8 cellular contexts compared by ENCODE assay signal in the genomic region with DNA sequence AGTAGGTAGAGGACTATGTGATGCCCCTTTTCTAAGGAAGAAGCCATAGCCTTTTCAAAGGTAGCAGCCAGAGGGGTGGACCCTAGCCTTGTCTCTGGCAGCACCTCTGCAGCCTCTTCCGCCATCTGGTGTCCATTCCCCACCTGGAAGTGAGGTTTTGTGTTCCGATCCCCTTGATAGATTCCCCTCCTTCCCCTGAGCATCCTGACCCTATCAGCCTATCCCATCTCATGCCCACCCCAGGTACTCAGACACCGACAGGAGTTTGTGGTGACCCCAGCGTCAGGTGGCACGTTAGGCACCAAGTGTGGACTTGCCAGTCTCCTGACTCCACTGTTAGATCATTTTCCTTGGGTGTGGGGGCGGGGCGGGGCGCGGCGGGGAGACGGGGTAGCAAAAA. TPM values are rescaled to one million over a fixed set of nuclear protein-coding genes. Genes with fewer than 3 reads are reported as not detected.
DNase-seq lines count a peak whose midpoint lies in the region; ATAC-seq and TF ChIP-seq lines count a peak whose summit lies in the region.

No MANE protein-coding gene starts in this region.

- peak overlapping the region; percentile 20 to 37 for H3K9ac ChIP-seq in duodenal mucosa (ENCODE audit: low read depth in 1 of 2, low read length in 2 of 2)

- peaks cover 77% of the 10 kb centered on the region for H3K4me1 Mint-ChIP-seq in nephron progenitor cell

- peak overlapping the region; percentile 94 for H3K27ac Mint-ChIP-seq in nephron progenitor cell

- ATAC-seq in Panc1: no peak
- ATAC-seq in HG03342 (IDR thresholded peaks at IDR 0.05; ENCODE audit: unreplicated experiment): no peak
- no peak for ATAC-seq in sciatic nerve

- peaks cover 18% of the 10 kb centered on the region for H3K27me3 Mint-ChIP-seq in nephron progenitor cell (ENCODE audit: low read depth, poor library complexity)

- H3K4me3 Mint-ChIP-seq in nephron progenitor cell: peak overlapping the region; percentile 97

- BruUV-seq in Panc1 (replicated peaks; lab: Mats Ljungman, UMichigan): no TSS peak

- peak; percentile 23 for TF ChIP-seq CTCF in AG09319 (IDR thresholded peaks at IDR 0.05; ENCODE audit: low read depth, low read length)
- 0 out of 2 replicates have a peak, but pooled peaks have one; percentile 8 for TF ChIP-seq CTCF in GM12874 (IDR thresholded peaks at IDR 0.05; ENCODE audit: insufficient read depth, low read depth, low read length)
- peak; percentile 85 for TF ChIP-seq CTCF in Panc1 (IDR thresholded peaks at IDR 0.05)
- TF ChIP-seq CTCF in nephron progenitor cell (IDR thresholded peaks at IDR 0.05): peak; percentile 23

- H3K9me3 Mint-ChIP-seq in nephron progenitor cell: no peaks in the 10 kb centered on the region

- H3K4me3 ChIP-seq in Panc1 (ENCODE audit: low read depth in 2 of 2, low read length in 2 of 2) (peak overlapping the region; percentile 82 to 93), duodenal mucosa (ENCODE audit: low read depth in 1 of 2, low read length in 2 of 2) (peak overlapping the region; percentile 83 to 94)

- H3K4me1 ChIP-seq in Panc1 (ENCODE audit: control insufficient read depth, insufficient read depth, low read length): peaks cover 33% of the 10 kb centered on the region
- H3K4me1 ChIP-seq in duodenal mucosa (ENCODE audit: control insufficient read depth in 1 of 2, insufficient read depth in 2 of 2, low read length in 2 of 2): peaks cover 51 to 67% of the 10 kb centered on the region in 2 donors

- H3K27ac ChIP-seq in Panc1 (ENCODE audit: low read length): peak overlapping the region; percentile 88
- H3K27ac ChIP-seq in duodenal mucosa (ENCODE audit: low read depth, low read length): peak overlapping the region; percentile 50

- no peaks in the 10 kb centered on the region for H3K27me3 ChIP-seq in Panc1 (ENCODE audit: control insufficient read depth, insufficient read depth, low read length)
- no peaks in the 10 kb centered on the region for H3K27me3 ChIP-seq in duodenal mucosa (ENCODE audit: control insufficient read depth in 1 of 2, insufficient read depth in 2 of 2, low read length in 2 of 2)

- intact Hi-C loops in Panc1 (cut with micrococcal nuclease; ENCODE audit: unreplicated experiment): loop anchor here (1.0 kb wide), 1 partner anchor 31 kb away; no protein-coding TSS in a partner anchor
- intact Hi-C loops in sciatic nerve (cut with DNase I): loop anchor here (5.0 kb wide), 1 partner anchor 35 kb away; no protein-coding TSS in a partner anchor

- in situ Hi-C loops in Panc1 (cut with HindIII; ENCODE audit: low pct_unique_long_range_greater_than_20kb, low sequenced_read_pairs): no loop called here

- H3K36me3 ChIP-seq in Panc1 (ENCODE audit: control insufficient read depth, insufficient read depth, low read length) (no peaks in the 10 kb centered on the region; the same call in 1 of the 2 replicates), duodenal mucosa (ENCODE audit: control insufficient read depth in 1 of 2, insufficient read depth in 2 of 2, low read length in 2 of 2) (no peaks in the 10 kb centered on the region)

- CTCF ChIA-PET in Panc1 (lab: Charles Lee): interaction anchor here (0.6 to 2.6 kb wide), 8 partner anchors 10 to 63 kb away, joined by 3 to 18 read pairs (median 5); a partner anchor contains a TSS

- DNase-seq in AG09319 (ENCODE audit: extremely low read depth, low read depth) (no peak), Panc1 (ENCODE audit: low read depth, low spot score) (no peak), nephron progenitor cell (no peak), sciatic nerve (ENCODE audit: low spot score) (no peak), SKM-1 treated with dmso at 0.1 percent for 144 hours (lab: John Stamatoyannopoulos, UW; ENCODE audit: unreplicated experiment) (no peak)

- no peaks in the 10 kb centered on the region for H3K9me3 ChIP-seq in Panc1 (ENCODE audit: control insufficient read depth, insufficient read depth, low read depth, low read length)
- H3K9me3 ChIP-seq in duodenal mucosa (ENCODE audit: control insufficient read depth in 1 of 2, low read length in 2 of 2): no peaks in the 10 kb centered on the region

- POLR2A ChIA-PET in Panc1 (lab: Charles Lee): interaction anchor here (0.6 to 1.5 kb wide), 3 partner anchors 9 to 74 kb away, joined by 5 to 7 read pairs (median 6); a partner anchor contains a TSS

- no peaks in the 10 kb centered on the region for H3K36me3 Mint-ChIP-seq in nephron progenitor cell (ENCODE audit: low read depth)

RNA-seq across cellular contexts. Expression of a gene that starts 0.4 kb away (rescaled TPM):
- 102 TPM for total RNA-seq in Panc1 (2021; ENCODE audit: unreplicated experiment)
- 151 TPM for polyA plus RNA-seq in Panc1 (2012; ENCODE audit: insufficient read length)
- 44.1 TPM for total RNA-seq in sciatic nerve

RNA-seq across cellular contexts. Expression of a gene that starts 1.7 kb away (rescaled TPM):
- total RNA-seq in Panc1 (2021; ENCODE audit: unreplicated experiment): 61.2 TPM
- polyA plus RNA-seq in Panc1 (2012; ENCODE audit: insufficient read length): 138 TPM
- total RNA-seq in sciatic nerve: 23.7 TPM

RNA-seq across cellular contexts. Expression of a gene that starts 3.9 kb away (rescaled TPM):
- total RNA-seq in Panc1 (2021; ENCODE audit: unreplicated experiment) (108 TPM), sciatic nerve (149 TPM)
- 109 TPM for polyA plus RNA-seq in Panc1 (2012; ENCODE audit: insufficient read length)

RNA-seq across cellular contexts. Expression of a gene that starts 13.8 kb away (rescaled TPM):
- total RNA-seq in Panc1 (2021; ENCODE audit: unreplicated experiment): 133 TPM
- 275 TPM for polyA plus RNA-seq in Panc1 (2012; ENCODE audit: insufficient read length)
- 306 TPM for total RNA-seq in sciatic nerve

RNA-seq across cellular contexts. Expression of a gene that starts 23.7 kb away (rescaled TPM):
- total RNA-seq in Panc1 (2021; ENCODE audit: unreplicated experiment) (0.69 TPM), sciatic nerve (1.5 TPM)
- 0.63 TPM for polyA plus RNA-seq in Panc1 (2012; ENCODE audit: insufficient read length)

Comparison
In these comparisons a context has a peak if more than half of its experiments do, and no peak if none do; other contexts are left out.
1. CTCF ChIP-seq: peak in every context shown above with its lines; median percentile 85 in Panc1; 23 in AG09319; 23 in nephron progenitor cell; 8 in GM12874.